ENCODE assay signal across 7 cellular contexts in the genomic region with DNA sequence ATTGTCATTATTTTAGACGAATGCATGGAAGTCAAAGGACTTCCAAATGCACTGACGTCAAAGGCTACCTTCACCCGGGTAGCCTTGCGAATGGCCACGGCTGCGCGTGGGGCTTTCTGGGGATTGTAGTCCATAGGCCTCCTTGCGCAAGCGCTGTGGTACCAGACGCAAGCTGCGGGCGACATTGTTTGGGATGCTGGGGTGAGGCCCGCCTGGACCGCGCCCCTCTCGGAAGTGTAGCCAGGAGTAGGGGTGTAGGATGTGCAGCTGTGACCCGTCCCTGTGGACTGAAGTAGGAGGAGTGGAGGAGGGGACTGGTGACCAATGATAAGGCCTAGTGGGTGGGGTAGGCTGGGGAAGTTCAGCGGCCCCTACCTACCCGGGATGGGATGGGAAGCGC.
DNase-seq lines count a peak whose midpoint lies in the region; ATAC-seq and TF ChIP-seq lines count a peak whose summit lies in the region.
"Not testable (repeated sequence)": the region's sequence is repeated elsewhere in the genome, so short reads cannot be mapped to it uniquely, and the experiment has no call there.

No MANE protein-coding gene starts in this region.

- H3K4me1 ChIP-seq in GM23248 (ENCODE audit: insufficient read depth): not testable (repeated sequence)

- H3K27me3 Mint-ChIP-seq in activated T-helper 17 cell treated with anti-CD3 and anti-CD28 coated beads, Interleukin-2, amount 50 U/mL, for 72 hours; endothelial cell (ENCODE audit: unreplicated experiment): not testable (repeated sequence)

- not testable (repeated sequence) for H3K9me2 ChIP-seq in GM23248 (ENCODE audit: insufficient read depth)

- H3K9me3 Mint-ChIP-seq in activated T-helper 17 cell treated with anti-CD3 and anti-CD28 coated beads, Interleukin-2, amount 50 U/mL, for 72 hours; endothelial cell (ENCODE audit: unreplicated experiment): not testable (repeated sequence)

- not testable (repeated sequence) for H3K4me1 Mint-ChIP-seq in activated T-helper 17 cell treated with anti-CD3 and anti-CD28 coated beads, Interleukin-2, amount 50 U/mL, for 72 hours; endothelial cell (ENCODE audit: unreplicated experiment)

- WGBS in GM23248 (ENCODE audit: low coverage in 1 of 2, low lambda C conversion rate in 2 of 2, missing lambda C conversion rate in 2 of 2), 2 experiments: 3 to 7% methylated on average over 20 of the region's 20 CpGs

- in situ Hi-C loops in GM23248 (cut with MboI): not testable (repeated sequence)

- H3K4me3 ChIP-seq in GM23248: peak overlapping the region; percentile 47; the same call in 1 of the 2 replicates

- H3K27ac Mint-ChIP-seq in activated T-helper 17 cell treated with anti-CD3 and anti-CD28 coated beads, Interleukin-2, amount 50 U/mL, for 72 hours; endothelial cell (ENCODE audit: unreplicated experiment): not testable (repeated sequence)

- peak; percentile 29 for ATAC-seq in activated T-helper 17 cell treated with anti-CD3 and anti-CD28 coated beads, Interleukin-2, amount 50 U/mL, for 72 hours (replicated peaks)
- ATAC-seq in left ventricle myocardium superior: peak; percentile 52

- H3K36me3 Mint-ChIP-seq in activated T-helper 17 cell treated with anti-CD3 and anti-CD28 coated beads, Interleukin-2, amount 50 U/mL, for 72 hours (ENCODE audit: low read depth); endothelial cell (ENCODE audit: low read depth, unreplicated experiment): not testable (repeated sequence)

- not testable (repeated sequence) for H3K4me2 ChIP-seq in GM23248 (ENCODE audit: unreplicated experiment)

- H4K20me1 ChIP-seq in GM23248 (ENCODE audit: insufficient read depth): not testable (repeated sequence)

- H2AFZ ChIP-seq in GM23248: peak overlapping the region; percentile 51

- H3K79me2 ChIP-seq in GM23248 (ENCODE audit: insufficient read depth): not testable (repeated sequence)

- not testable (repeated sequence) for H3K36me3 ChIP-seq in GM23248 (ENCODE audit: low read depth)

- peak overlapping the region; percentile 16 for H3K4me3 Mint-ChIP-seq in activated T-helper 17 cell treated with anti-CD3 and anti-CD28 coated beads, Interleukin-2, amount 50 U/mL, for 72 hours
- peak overlapping the region; percentile 91 for H3K4me3 Mint-ChIP-seq in endothelial cell (ENCODE audit: unreplicated experiment)

- not testable (repeated sequence) for H3K27ac ChIP-seq in GM23248

- not testable (repeated sequence) for TF ChIP-seq CTCF in endothelial cell (IDR thresholded peaks at IDR 0.05; ENCODE audit: unreplicated experiment)

- H3F3A ChIP-seq in GM23248 (ENCODE audit: insufficient read depth): not testable (repeated sequence)

- not testable (repeated sequence) for H3K27me3 ChIP-seq in GM23248 (replicated peaks; ENCODE audit: insufficient read depth)

- H3K9me3 ChIP-seq in GM23248 (ENCODE audit: low read depth): not testable (repeated sequence)

- not testable (repeated sequence) for H3K9ac ChIP-seq in GM23248

- intact Hi-C loops in left ventricle myocardium superior (cut with micrococcal nuclease); posterior cingulate gyrus (cut with DNase I): not testable (repeated sequence)

- DNase-seq in GM23248 (peak; percentile 61), NCI-H748 (lab: John Stamatoyannopoulos, UW; ENCODE audit: unreplicated experiment) (peak; percentile 38), endothelial cell (ENCODE audit: low spot score) (peak; percentile 66), left ventricle myocardium superior (peak; percentile 52), left kidney (ENCODE audit: low read depth, low spot score) (peak; percentile 19), posterior cingulate gyrus (peak in 8 of 10 donors; percentile 32 to 95 (median 78))

Comparison
In these comparisons a context has a peak if more than half of its experiments do, and no peak if none do; other contexts are left out.
1. DNase-seq: peak in every context shown above with its lines; median percentile 78 in posterior cingulate gyrus; 66 in endothelial cell; 61 in GM23248; 52 in left ventricle myocardium superior; 38 in NCI-H748; 19 in left kidney.